ENCODE assay signal across 29 cellular contexts in genomic region chr12:13734753-13735152, GRCh38.
"Had no signal": no experiment of that assay in that cellular context is flagged by ENCODE, and none has a peak within 500 bp of the region (broad histone marks: within the 10 kb centered on the region; RNA-seq: fewer than 3 reads in every experiment).

No MANE protein-coding gene starts in this region.

- H3K4me1 ChIP-seq: adrenal gland, breast epithelium, foreskin keratinocyte, gastrocnemius medialis had no signal

- H3K27ac ChIP-seq: adrenal gland, breast epithelium, esophagus muscularis mucosa, foreskin keratinocyte, gastrocnemius medialis, heart left ventricle had no signal

- ATAC-seq: activated CD4-positive, alpha-beta T cell treated with anti-CD3 and anti-CD28 coated beads for 36 hours; activated CD8-positive, alpha-beta memory T cell treated with anti-CD3 and anti-CD28 coated beads, Interleukin-2, amount 10 ng/mL, durations not matched to agents 7 days and 5 days; activated CD8-positive, alpha-beta T cell treated with anti-CD3 and anti-CD28 coated beads, Interleukin-2, amount 10 ng/mL, durations not matched to agents 7 days and 5 days; activated naive CD8-positive, alpha-beta T cell treated with anti-CD3 and anti-CD28 coated beads, Interleukin-2, amount 50 U/mL, for 24 hours; effector memory CD8-positive, alpha-beta T cell; foreskin keratinocyte; gastrocnemius medialis; heart left ventricle had no signal

- H3K4me3 ChIP-seq: adrenal gland, breast epithelium, esophagus muscularis mucosa, gastrocnemius medialis, heart left ventricle had no signal

- H3K27me3 ChIP-seq: adrenal gland, breast epithelium, esophagus muscularis mucosa, foreskin keratinocyte, gastrocnemius medialis had no signal

- H3K36me3 ChIP-seq: adrenal gland, breast epithelium, esophagus muscularis mucosa, gastrocnemius medialis, heart left ventricle had no signal

- DNase-seq: activated CD4-positive, alpha-beta memory T cell treated with anti-CD3 and anti-CD28 coated beads for 36 hours; activated CD4-positive, alpha-beta T cell treated with anti-CD3 and anti-CD28 coated beads for 36 hours; activated CD4-positive, alpha-beta T cell treated with anti-CD3 and anti-CD28 coated beads, Interleukin-2, amount 10 ng/mL, durations not matched to agents 24 days and 14 days; activated CD4-positive, CD25-positive, alpha-beta regulatory T cell; activated CD4-positive, CD25-positive, alpha-beta regulatory T cell treated with anti-CD3 and anti-CD28 coated beads, Interleukin-2, amount 50 U/mL, for 72 hours; activated CD8-positive, alpha-beta memory T cell treated with anti-CD3 and anti-CD28 coated beads, Interleukin-2, amount 10 ng/mL, durations not matched to agents 7 days and 5 days; activated CD8-positive, alpha-beta memory T cell treated with anti-CD3 and anti-CD28 coated beads, Interleukin-2, amount 50 U/mL, for 4 hours; activated CD8-positive, alpha-beta T cell treated with anti-CD3 and anti-CD28 coated beads, Interleukin-2, amount 10 ng/mL, durations not matched to agents 7 days and 5 days; activated effector memory CD4-positive, alpha-beta T cell treated with anti-CD3 and anti-CD28 coated beads, Interleukin-2, amount 50 U/mL, for 16 hours; activated naive CD4-positive, alpha-beta T cell treated with anti-CD3 and anti-CD28 coated beads for 36 hours; activated naive CD8-positive, alpha-beta T cell treated with anti-CD3 and anti-CD28 coated beads for 36 hours; activated naive CD8-positive, alpha-beta T cell treated with anti-CD3 and anti-CD28 coated beads, Interleukin-2, amount 50 U/mL, for 24 hours; activated T-cell treated with anti-CD3 and anti-CD28 coated beads, Interleukin-2, amount 50 U/mL, for 1 hour; activated T-cell treated with anti-CD3 and anti-CD28 coated beads, Interleukin-2, amount 50 U/mL, for 48 hours; adrenal gland; amygdala; aorta; cortex of kidney; dermis blood vessel endothelial cell; effector CD4-positive, alpha-beta T cell; effector memory CD8-positive, alpha-beta T cell; erythroblast; gastrocnemius medialis; glutamatergic neuron; heart left ventricle; T-helper 2 cell had no signal

- H3K9me3 ChIP-seq: adrenal gland, breast epithelium, esophagus muscularis mucosa, gastrocnemius medialis, heart left ventricle had no signal
